In the genomic region with DNA sequence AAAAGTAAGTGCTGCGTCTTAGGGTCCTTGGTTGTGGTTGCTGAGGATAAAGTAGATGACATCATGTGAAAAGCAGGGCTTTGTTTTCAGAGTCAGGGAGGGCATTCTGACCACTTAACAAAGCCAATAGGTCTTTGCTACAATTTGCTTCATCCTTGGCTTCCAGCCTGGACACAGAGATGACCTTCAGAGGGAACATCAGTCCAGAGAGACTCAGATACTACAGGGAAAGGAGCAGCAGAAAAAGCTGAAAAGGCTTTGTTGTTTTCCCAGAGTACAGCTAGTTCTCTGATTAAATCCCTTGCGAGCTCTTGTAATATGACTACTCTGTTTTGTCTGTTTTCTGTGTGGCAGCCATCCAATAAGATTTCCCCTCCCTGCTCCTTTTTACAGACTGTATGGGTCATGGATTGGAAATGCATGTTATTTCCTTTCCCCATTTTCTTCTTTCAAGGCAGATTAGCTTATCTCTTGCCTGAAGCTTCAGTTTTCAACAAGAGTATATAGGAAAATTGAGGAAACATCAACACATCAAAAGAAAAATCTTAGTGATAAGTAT, we compare ENCODE assay signal across 9 cellular contexts. TPM values are rescaled to one million over a fixed set of nuclear protein-coding genes. Genes with fewer than 3 reads are reported as not detected.
DNase-seq lines count a peak whose midpoint lies in the region; ATAC-seq and TF ChIP-seq lines count a peak whose summit lies in the region.
"Had no signal": no experiment of that assay in that cellular context is flagged by ENCODE, and none has a peak within 500 bp of the region (broad histone marks: within the 10 kb centered on the region; RNA-seq: fewer than 3 reads in every experiment).

No MANE protein-coding gene starts in this region.

- peak; percentile 98 for DNase-seq in brain microvascular endothelial cell
- DNase-seq in kidney epithelial cell (ENCODE audit: low read depth) = peak; percentile 38
- no peak for DNase-seq in spleen
- no peak for DNase-seq in stimulated activated CD4-positive, alpha-beta T cell treated with anti-CD3 and anti-CD28 coated beads, Interleukin-4, amount 100 ng/mL, for 1 hour
- no peak for DNase-seq in stimulated activated naive B cell treated with anti-CD40 and anti-IgM and Interleukin-4, amounts not matched to agents 10 μg/mL and 1 μg/mL and 100 μg/mL, for 72 hours

- no peak for TF ChIP-seq POLR2A in spleen (IDR thresholded peaks at IDR 0.05)

- peaks cover 79% of the 10 kb centered on the region for H3K36me3 ChIP-seq in HUES48 (ENCODE audit: control insufficient read depth, insufficient read depth, low read length)
- peaks cover 36% of the 10 kb centered on the region for H3K36me3 ChIP-seq in brain microvascular endothelial cell (replicated peaks)
- H3K36me3 ChIP-seq in kidney epithelial cell (ENCODE audit: control insufficient read depth, insufficient read depth, low read length) = peaks cover 3% of the 10 kb centered on the region
- H3K36me3 ChIP-seq in spleen = peaks cover 9 to 100% (median 81%) of the 10 kb centered on the region in 6 donors

- in situ Hi-C loops in brain microvascular endothelial cell (cut with HindIII; ENCODE audit: low pct_ligation_motif_present, low sequenced_read_pairs) = no loop called here

- TF ChIP-seq CTCF in brain microvascular endothelial cell (IDR thresholded peaks at IDR 0.05; ENCODE audit: low read depth, low read length, missing control alignments) = no peak
- TF ChIP-seq CTCF in kidney epithelial cell (IDR thresholded peaks at IDR 0.05; ENCODE audit: insufficient read depth, low read length, poor library complexity, severe bottlenecking) = no peak
- TF ChIP-seq CTCF in spleen (IDR thresholded peaks at IDR 0.05 in 8 of 11, conservative IDR thresholded peaks at IDR 0.05 in 3 of 11) = no peak

- H3K4me1 Mint-ChIP-seq in stimulated activated naive B cell treated with anti-CD40 and anti-IgM and Interleukin-4, amounts not matched to agents 10 μg/mL and 1 μg/mL and 100 μg/mL, for 72 hours = no peaks in the 10 kb centered on the region

- H3K9me3 ChIP-seq in HUES48 (ENCODE audit: control insufficient read depth, insufficient read depth, low read length) = no peaks in the 10 kb centered on the region
- H3K9me3 ChIP-seq in spleen = no peaks in the 10 kb centered on the region
- H3K9me3 ChIP-seq: HAP-1 had no signal

- H3K27ac Mint-ChIP-seq in stimulated activated naive B cell treated with anti-CD40 and anti-IgM and Interleukin-4, amounts not matched to agents 10 μg/mL and 1 μg/mL and 100 μg/mL, for 72 hours = no peak overlapping the region

- H3K4me3 ChIP-seq in HUES48 (ENCODE audit: low read depth, low read length) (no peak overlapping the region), brain microvascular endothelial cell (ENCODE audit: low read depth, low read length) (no peak overlapping the region), kidney epithelial cell (ENCODE audit: low read depth, low read length) (no peak overlapping the region), spleen (no peak overlapping the region)
- H3K4me3 ChIP-seq: HAP-1 had no signal

- H3K9me3 Mint-ChIP-seq in stimulated activated naive B cell treated with anti-CD40 and anti-IgM and Interleukin-4, amounts not matched to agents 10 μg/mL and 1 μg/mL and 100 μg/mL, for 72 hours = no peaks in the 10 kb centered on the region

- no peak overlapping the region for H3K4me3 Mint-ChIP-seq in stimulated activated naive B cell treated with anti-CD40 and anti-IgM and Interleukin-4, amounts not matched to agents 10 μg/mL and 1 μg/mL and 100 μg/mL, for 72 hours

- peaks cover 17 to 19% of the 10 kb centered on the region in 2 donors for H3K36me3 Mint-ChIP-seq in stimulated activated naive B cell treated with anti-CD40 and anti-IgM and Interleukin-4, amounts not matched to agents 10 μg/mL and 1 μg/mL and 100 μg/mL, for 72 hours

- H3K9ac ChIP-seq in HUES48 (ENCODE audit: low read depth, low read length) = no peak overlapping the region

- H3K4me1 ChIP-seq in HUES48 (ENCODE audit: control insufficient read depth, insufficient read depth, low read length) (no peaks in the 10 kb centered on the region), spleen (peaks cover 0 to 28% (median 6%) of the 10 kb centered on the region in 6 donors)

- 52 to 78% (median 72%) methylated on average over 2 of the region's 2 CpGs for WGBS in spleen, 5 donors

- no peaks in the 10 kb centered on the region for H3K27me3 Mint-ChIP-seq in stimulated activated naive B cell treated with anti-CD40 and anti-IgM and Interleukin-4, amounts not matched to agents 10 μg/mL and 1 μg/mL and 100 μg/mL, for 72 hours

- intact Hi-C loops in spleen (cut with DNase I; ENCODE audit: low total_unique reads) = no loop called here

- no peaks in the 10 kb centered on the region for H3K27me3 ChIP-seq in HUES48 (ENCODE audit: control insufficient read depth, insufficient read depth, low read length)
- H3K27me3 ChIP-seq in brain microvascular endothelial cell (replicated peaks) = no peaks in the 10 kb centered on the region
- no peaks in the 10 kb centered on the region for H3K27me3 ChIP-seq in kidney epithelial cell (ENCODE audit: control insufficient read depth, insufficient read depth, low read length)
- H3K27me3 ChIP-seq in spleen (replicated peaks in 1 of 7) = no peaks in the 10 kb centered on the region

- ATAC-seq in stimulated activated naive B cell treated with anti-CD40 and anti-IgM and Interleukin-4, amounts not matched to agents 10 μg/mL and 1 μg/mL and 100 μg/mL, for 72 hours (replicated peaks) = no peak
- no peak for ATAC-seq in HG03432 (IDR thresholded peaks at IDR 0.05; ENCODE audit: unreplicated experiment)
- no peak for ATAC-seq in GM21737 (IDR thresholded peaks at IDR 0.05; ENCODE audit: unreplicated experiment)

- H3K27ac ChIP-seq in HUES48 (ENCODE audit: low read depth, low read length) (peak overlapping the region; percentile 21), brain microvascular endothelial cell (peak overlapping the region; percentile 89), spleen (peak overlapping the region in 7 of 8 donors; percentile 12 to 63 (median 52))

RNA-seq across cellular contexts. Expression of gene ATG13, which starts 31.9 kb away (rescaled TPM):
- 90.7 and 101 TPM in 2 replicates for total RNA-seq in kidney epithelial cell
- total RNA-seq in spleen = 100 to 1,000 TPM in 2 of 7 donors, 10 to 100 TPM in 5; 65.4 to 111 (median 88.7) TPM
- 10 to 100 TPM; 14.9 to 33.9 (median 15.7) TPM for polyA plus RNA-seq in spleen

RNA-seq across cellular contexts. Expression of gene HARBI1, which starts 32.2 kb away (rescaled TPM):
- total RNA-seq in kidney epithelial cell (5.8 and 8.0 TPM in 2 replicates), spleen (1 to 10 TPM; 3.2 to 5.6 (median 4.4) TPM)
- polyA plus RNA-seq in spleen = 1 to 10 TPM; 1.4 to 3.4 (median 2.1) TPM

RNA-seq across cellular contexts. Expression of gene ARHGAP1, which starts 51.2 kb away (rescaled TPM):
- total RNA-seq in kidney epithelial cell = 51.6 and 61.7 TPM in 2 replicates
- total RNA-seq in spleen = 100 to 1,000 TPM in 2 of 7 donors, 10 to 100 TPM in 5; 62.5 to 137 (median 88.7) TPM
- 10 to 100 TPM; 13.3 to 26.5 (median 15.5) TPM for polyA plus RNA-seq in spleen

RNA-seq across cellular contexts. Expression of gene ZNF408, which starts 51.6 kb away (rescaled TPM):
- total RNA-seq in kidney epithelial cell (23.0 and 26.8 TPM in 2 replicates), spleen (10 to 100 TPM in 5 of 7 donors, 1 to 10 TPM in 2; 6.9 to 17.4 (median 10.8) TPM)
- polyA plus RNA-seq in spleen = 10 to 100 TPM in 1 of 3 donors, 1 to 10 TPM in 2; 4.7 to 10.2 (median 6.1) TPM

RNA-seq across cellular contexts. Expression of gene AMBRA1, which starts 55.4 kb away (rescaled TPM):
- total RNA-seq in kidney epithelial cell = 23.1 and 28.7 TPM in 2 replicates
- total RNA-seq in spleen = 10 to 100 TPM; 36.7 to 54.6 (median 38.9) TPM
- 1 to 10 TPM; 3.6 to 9.4 (median 4.3) TPM for polyA plus RNA-seq in spleen

Comparison
In these comparisons a context has a peak if more than half of its experiments do, and no peak if none do; other contexts are left out.
1. H3K27ac ChIP-seq: peak in every context shown above with its lines; median percentile 89 in brain microvascular endothelial cell; 52 in spleen; 21 in HUES48.
2. DNase-seq: peak in brain microvascular endothelial cell (single experiment) and kidney epithelial cell (single experiment); none in spleen (single experiment), stimulated activated CD4-positive, alpha-beta T cell treated with anti-CD3 and anti-CD28 coated beads, Interleukin-4, amount 100 ng/mL, for 1 hour (single experiment) and stimulated activated naive B cell treated with anti-CD40 and anti-IgM and Interleukin-4, amounts not matched to agents 10 μg/mL and 1 μg/mL and 100 μg/mL, for 72 hours (single experiment).